In genomic region chr5:134508521-134509195, GRCh38 we compare ENCODE assay signal across 1 cellular context.
TF ChIP-seq lines count a peak whose summit lies in the region.

No MANE protein-coding gene starts in this region.

TF ChIP-seq in H1, 55 proteins besides CTCF, POLR2A, EP300 and RAD21:
- TF ChIP-seq CHD7 (IDR thresholded peaks at IDR 0.05; ENCODE audit: insufficient replicate concordance, low read length) (no peak), SAP30 (IDR thresholded peaks at IDR 0.05; ENCODE audit: insufficient read depth, insufficient replicate concordance, low read length) (no peak), CHD2 (IDR thresholded peaks at IDR 0.05; ENCODE audit: low read length) (no peak), RNF2 (IDR thresholded peaks at IDR 0.05; ENCODE audit: borderline replicate concordance, low read depth, low read length, missing control alignments, poor library complexity, severe bottlenecking) (no peak), KDM4A (IDR thresholded peaks at IDR 0.05; ENCODE audit: low read depth, low read length, severe bottlenecking) (no peak), JUND (IDR thresholded peaks at IDR 0.05; ENCODE audit: low read length) (no peak), SUZ12 (IDR thresholded peaks at IDR 0.05; ENCODE audit: low read length) (no peak), SP4 (IDR thresholded peaks at IDR 0.05; ENCODE audit: low read length) (no peak), TBP (IDR thresholded peaks at IDR 0.05; ENCODE audit: low read depth, low read length) (no peak), GTF2F1 (IDR thresholded peaks at IDR 0.05; ENCODE audit: borderline replicate concordance, low read depth, low read length) (no peak), TCF12 (IDR thresholded peaks at IDR 0.05; ENCODE audit: low read depth, low read length) (no peak), SRF (IDR thresholded peaks at IDR 0.05; ENCODE audit: low read depth, low read length) (no peak), NANOG (IDR thresholded peaks at IDR 0.05; ENCODE audit: insufficient read depth, low read depth, low read length, poor library complexity, severe bottlenecking) (no peak), CTBP2 (IDR thresholded peaks at IDR 0.05; ENCODE audit: borderline replicate concordance, insufficient read depth, insufficient read length, low read length) (no peak), SP2 (IDR thresholded peaks at IDR 0.05; ENCODE audit: low read length) (no peak), CREB1 (IDR thresholded peaks at IDR 0.05) (no peak)
TF ChIP-seq in H1: peak in this region for 0.
